ENCODE assay signal across 8 cellular contexts in the genomic region with DNA sequence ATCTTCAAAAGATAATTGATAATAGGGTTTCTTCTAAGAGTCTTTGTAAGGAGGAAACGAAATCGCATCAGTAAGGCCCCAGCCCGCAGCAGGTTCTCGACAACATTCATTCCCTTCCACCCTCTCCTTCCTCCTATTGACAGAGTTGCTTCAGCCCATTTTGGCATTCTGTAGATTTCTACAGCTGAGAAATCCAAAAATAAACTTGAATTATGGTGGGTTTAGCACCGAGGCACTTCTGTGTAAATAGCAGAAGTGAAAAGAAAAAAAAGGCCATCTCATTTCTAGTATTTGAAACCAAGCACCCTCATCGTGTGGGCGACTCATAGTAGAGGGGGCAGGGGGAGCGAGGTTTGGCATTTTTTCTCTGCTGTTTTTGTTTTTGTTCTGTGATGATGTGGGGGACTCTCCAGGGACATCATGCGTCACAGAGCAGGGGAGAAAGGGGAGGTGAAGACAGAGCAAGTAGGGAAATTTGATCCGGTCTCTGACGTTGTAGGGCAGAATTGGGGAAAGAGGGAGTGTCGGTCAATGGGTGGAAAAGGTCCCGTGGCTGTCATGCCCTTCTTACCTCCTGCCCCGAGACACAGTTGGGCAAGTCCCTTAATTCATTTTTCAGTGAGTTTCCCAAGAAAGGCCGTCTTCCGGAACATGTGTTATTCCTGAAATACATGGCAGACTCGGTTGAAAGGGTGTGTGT. TPM values are rescaled to one million over a fixed set of nuclear protein-coding genes. Genes with fewer than 3 reads are reported as not detected.
DNase-seq lines count a peak whose midpoint lies in the region; ATAC-seq and TF ChIP-seq lines count a peak whose summit lies in the region.

No MANE protein-coding gene starts in this region.

- CTCF ChIA-PET in CD8-positive, alpha-beta T cell (lab: Charles Lee), result interaction anchor here (1.2 to 3.0 kb wide), 2 partner anchors 9 to 37 kb away, joined by 3 to 20 read pairs; no protein-coding TSS in a partner anchor

- H3K9me3 Mint-ChIP-seq in CD8-positive, alpha-beta T cell, result peaks cover 2% of the 10 kb centered on the region
- no peaks in the 10 kb centered on the region for H3K9me3 Mint-ChIP-seq in naive B cell

- peak overlapping the region; percentile 20 for H3K4me3 ChIP-seq in CD8-positive, alpha-beta T cell (ENCODE audit: low read depth, low read length)
- H3K4me3 ChIP-seq in NB4 (ENCODE audit: low read depth, low read length), result no peak overlapping the region

- TF ChIP-seq POLR2A in NB4 (IDR thresholded peaks at IDR 0.05; ENCODE audit: extremely low read depth, insufficient read length), result no peak

- no peaks in the 10 kb centered on the region for H3K36me3 Mint-ChIP-seq in CD8-positive, alpha-beta T cell
- no peaks in the 10 kb centered on the region for H3K36me3 Mint-ChIP-seq in naive B cell

- H3K27me3 Mint-ChIP-seq in CD8-positive, alpha-beta T cell (ENCODE audit: low read depth), result no peaks in the 10 kb centered on the region
- no peaks in the 10 kb centered on the region for H3K27me3 Mint-ChIP-seq in naive B cell

- peak in 5 of 7 experiments; percentile 48 to 88 (median 62) for DNase-seq in CD8-positive, alpha-beta T cell
- peak; percentile 27 for DNase-seq in NB4 (ENCODE audit: low read depth)
- DNase-seq in activated naive CD4-positive, alpha-beta T cell treated with anti-CD3 and anti-CD28 coated beads, Interleukin-2, amount 50 U/mL, for 16 hours, result peak; percentile 71
- peak; percentile 96 for DNase-seq in naive B cell
- no peak for DNase-seq in NCI-H226
- no peak for DNase-seq in middle frontal gyrus (ENCODE audit: extremely low spot score, low spot score)
- no peak for DNase-seq in epidermal melanocyte (ENCODE audit: insufficient read length, low spot score)

- peak; percentile 66 for ATAC-seq in CD8-positive, alpha-beta T cell
- ATAC-seq in GM21576 (IDR thresholded peaks at IDR 0.05; ENCODE audit: unreplicated experiment) (peak; percentile 48), naive B cell (ENCODE audit: low read depth in 2 of 2) (peak; percentile 71 to 76)

- peak overlapping the region; percentile 69 for H3K4me3 Mint-ChIP-seq in CD8-positive, alpha-beta T cell
- H3K4me3 Mint-ChIP-seq in naive B cell, result peak overlapping the region; percentile 36 to 92 (median 80)

- no peaks in the 10 kb centered on the region for H3K9me3 ChIP-seq in CD8-positive, alpha-beta T cell (ENCODE audit: low read length)

- POLR2A ChIA-PET in CD8-positive, alpha-beta T cell (lab: Charles Lee), result interaction anchor here (1.0 to 2.5 kb wide), 6 partner anchors 10 to 59 kb away, joined by 3 to 9 read pairs (median 4); no protein-coding TSS in a partner anchor

- intact Hi-C loops in CD8-positive, alpha-beta T cell (cut with DNase I, micrococcal nuclease), result loop anchor here (1.0 to 2.0 kb wide), 6 partner anchors 8 to 277 kb away; a partner anchor contains a TSS

- peaks cover 100% of the 10 kb centered on the region for H3K4me1 ChIP-seq in CD8-positive, alpha-beta T cell (ENCODE audit: insufficient read depth, low read length)

- H3K27ac ChIP-seq in CD8-positive, alpha-beta T cell (ENCODE audit: low read depth, low read length), result peak overlapping the region; percentile 82

- no peak for TF ChIP-seq CTCF in CD8-positive, alpha-beta T cell (IDR thresholded peaks at IDR 0.05)
- no peak for TF ChIP-seq CTCF in NB4 (IDR thresholded peaks at IDR 0.05; ENCODE audit: low read depth, low read length)

- H3K4me1 Mint-ChIP-seq in CD8-positive, alpha-beta T cell (ENCODE audit: low read depth), result peaks cover 97% of the 10 kb centered on the region
- peaks cover 53 to 95% (median 80%) of the 10 kb centered on the region in 3 donors for H3K4me1 Mint-ChIP-seq in naive B cell

- H3K27ac Mint-ChIP-seq in CD8-positive, alpha-beta T cell, result peak overlapping the region; percentile 100
- H3K27ac Mint-ChIP-seq in naive B cell, result peak overlapping the region; percentile 72 to 100 (median 98)

- H3K27me3 ChIP-seq in CD8-positive, alpha-beta T cell (ENCODE audit: insufficient read depth, low read length), result no peaks in the 10 kb centered on the region

- no peaks in the 10 kb centered on the region for H3K36me3 ChIP-seq in CD8-positive, alpha-beta T cell (ENCODE audit: insufficient read depth, low read length)

RNA-seq across cellular contexts. Expression of a gene that starts 33.8 kb away (rescaled TPM):
- 100 to 1,000 TPM; 196 to 199 TPM for total RNA-seq in CD8-positive, alpha-beta T cell
- polyA plus RNA-seq in naive B cell (ENCODE audit: low read depth in 6 of 6), result 100 to 1,000 TPM; 442 to 802 (median 622) TPM

RNA-seq across cellular contexts. Expression of a gene that starts 48.5 kb away (rescaled TPM):
- total RNA-seq in CD8-positive, alpha-beta T cell, result 10 to 100 TPM; 64.8 to 74.9 TPM
- polyA plus RNA-seq in naive B cell (ENCODE audit: low read depth in 6 of 6), result 100 to 1,000 TPM; 211 to 267 (median 255) TPM

Comparison
In these comparisons a context has a peak if more than half of its experiments do, and no peak if none do; other contexts are left out.
1. DNase-seq: peak in CD8-positive, alpha-beta T cell (5 of 7), NB4 (single experiment), activated naive CD4-positive, alpha-beta T cell treated with anti-CD3 and anti-CD28 coated beads, Interleukin-2, amount 50 U/mL, for 16 hours (single experiment) and naive B cell (single experiment); none in NCI-H226 (single experiment), middle frontal gyrus (single experiment) and epidermal melanocyte (single experiment).
2. Peak in every context shown above with its lines, with median percentiles within 50 percentile points of each other: ATAC-seq.